8 cellular contexts compared by ENCODE assay signal in the genomic region with DNA sequence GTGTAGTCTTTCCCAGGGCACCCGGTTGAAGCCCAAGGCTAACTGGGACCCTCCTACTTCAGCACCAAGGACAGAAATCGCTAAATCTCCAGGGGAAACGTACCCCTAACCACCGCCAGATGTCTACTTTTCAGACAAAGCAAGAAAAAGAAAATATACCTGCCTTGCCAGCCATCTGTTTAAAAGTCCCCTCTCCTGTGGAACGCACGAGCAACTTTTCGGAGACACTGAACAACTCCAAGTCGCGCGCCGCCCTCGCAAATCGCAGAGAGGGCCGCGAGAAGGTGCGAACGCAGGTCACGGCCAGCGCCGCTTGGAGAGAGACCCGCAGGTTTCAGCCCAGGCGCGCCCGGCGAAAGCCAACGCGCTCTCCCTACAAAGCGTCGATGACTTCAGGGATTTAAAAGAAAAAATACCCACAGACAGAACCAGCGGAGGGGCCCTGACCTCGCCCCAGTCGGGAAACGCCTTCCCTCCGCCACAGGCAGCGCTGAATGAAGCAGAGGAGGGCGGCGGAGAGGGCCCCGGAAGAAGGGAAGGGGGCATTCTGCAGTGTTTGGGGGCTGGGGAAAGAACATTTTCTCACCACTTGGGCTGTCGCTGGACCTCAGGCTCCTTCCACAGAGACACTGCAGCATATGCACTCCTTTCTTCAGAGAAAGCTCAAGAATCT.
DNase-seq lines count a peak whose midpoint lies in the region; ATAC-seq and TF ChIP-seq lines count a peak whose summit lies in the region.

No MANE protein-coding gene starts in this region.

- ATAC-seq in mucosa of descending colon (peak; percentile 13), HG03565 (IDR thresholded peaks at IDR 0.05; ENCODE audit: unreplicated experiment) (no peak)
- ATAC-seq in activated CD8-positive, alpha-beta T cell treated with anti-CD3 and anti-CD28 coated beads, Interleukin-2, amount 10 ng/mL, durations not matched to agents 7 days and 5 days: no peak

- H3K4me3 Mint-ChIP-seq in activated CD8-positive, alpha-beta T cell treated with anti-CD3 and anti-CD28 coated beads, Interleukin-2, amount 10 ng/mL, durations not matched to agents 7 days and 5 days: no peak overlapping the region

- POLR2A ChIA-PET in activated CD8-positive, alpha-beta T cell treated with anti-CD3 and anti-CD28 coated beads, Interleukin-2, amount 10 ng/mL, durations not matched to agents 7 days and 5 days (lab: Charles Lee): no interaction called here

- TF ChIP-seq CTCF in coronary artery (IDR thresholded peaks at IDR 0.05) (no peak), mucosa of descending colon (IDR thresholded peaks at IDR 0.05) (no peak)

- H3K36me3 ChIP-seq in mucosa of descending colon (ENCODE audit: low read depth): no peaks in the 10 kb centered on the region

- peaks cover 23% of the 10 kb centered on the region for H3K27me3 Mint-ChIP-seq in activated CD8-positive, alpha-beta T cell treated with anti-CD3 and anti-CD28 coated beads, Interleukin-2, amount 10 ng/mL, durations not matched to agents 7 days and 5 days (ENCODE audit: low read depth)

- intact Hi-C loops in mucosa of descending colon (cut with DNase I, micrococcal nuclease): no loop called here

- no peaks in the 10 kb centered on the region for H3K9me3 ChIP-seq in mucosa of descending colon

- peaks cover 2% of the 10 kb centered on the region for H3K36me3 Mint-ChIP-seq in activated CD8-positive, alpha-beta T cell treated with anti-CD3 and anti-CD28 coated beads, Interleukin-2, amount 10 ng/mL, durations not matched to agents 7 days and 5 days (ENCODE audit: low read depth)

- peaks cover 6% of the 10 kb centered on the region for H3K4me1 ChIP-seq in mucosa of descending colon (ENCODE audit: low read depth)

- no peak overlapping the region for H3K27ac ChIP-seq in coronary artery

- peak; percentile 65 for DNase-seq in COLO668 (lab: John Stamatoyannopoulos, UW; ENCODE audit: unreplicated experiment)
- peak; percentile 46 for DNase-seq in NCI-H1105 (lab: John Stamatoyannopoulos, UW)
- DNase-seq in coronary artery (ENCODE audit: low spot score): no peak
- peak in 2 of 3 donors; percentile 5 to 14 for DNase-seq in mucosa of descending colon
- no peak for DNase-seq in stimulated activated CD4-positive, alpha-beta T cell treated with anti-CD3 and anti-CD28 coated beads, Interleukin-4, amount 100 ng/mL, for 24 hours
- DNase-seq in NCI-H446 treated with DMSO at 0.1 percent for 48 hours (lab: John Stamatoyannopoulos, UW): no peak
- no peak for DNase-seq in activated CD8-positive, alpha-beta T cell treated with anti-CD3 and anti-CD28 coated beads, Interleukin-2, amount 10 ng/mL, durations not matched to agents 7 days and 5 days

- H3K4me1 Mint-ChIP-seq in activated CD8-positive, alpha-beta T cell treated with anti-CD3 and anti-CD28 coated beads, Interleukin-2, amount 10 ng/mL, durations not matched to agents 7 days and 5 days (ENCODE audit: low read depth): no peaks in the 10 kb centered on the region

- H3K27ac Mint-ChIP-seq in activated CD8-positive, alpha-beta T cell treated with anti-CD3 and anti-CD28 coated beads, Interleukin-2, amount 10 ng/mL, durations not matched to agents 7 days and 5 days: no peak overlapping the region

- peaks cover 7% of the 10 kb centered on the region for H3K9me3 Mint-ChIP-seq in activated CD8-positive, alpha-beta T cell treated with anti-CD3 and anti-CD28 coated beads, Interleukin-2, amount 10 ng/mL, durations not matched to agents 7 days and 5 days (ENCODE audit: insufficient read depth)

- H3K4me3 ChIP-seq in coronary artery (peak overlapping the region; percentile 70), mucosa of descending colon (no peak overlapping the region)

- CTCF ChIA-PET in activated CD8-positive, alpha-beta T cell treated with anti-CD3 and anti-CD28 coated beads, Interleukin-2, amount 10 ng/mL, durations not matched to agents 7 days and 5 days (lab: Charles Lee): no interaction called here

Comparison
In these comparisons a context has a peak if more than half of its experiments do, and no peak if none do; other contexts are left out.
1. DNase-seq: peak in COLO668 (single experiment), NCI-H1105 (single experiment) and mucosa of descending colon (2 of 3); none in coronary artery (single experiment), stimulated activated CD4-positive, alpha-beta T cell treated with anti-CD3 and anti-CD28 coated beads, Interleukin-4, amount 100 ng/mL, for 24 hours (single experiment), NCI-H446 treated with DMSO at 0.1 percent for 48 hours (single experiment) and activated CD8-positive, alpha-beta T cell treated with anti-CD3 and anti-CD28 coated beads, Interleukin-2, amount 10 ng/mL, durations not matched to agents 7 days and 5 days (single experiment).